ENCODE assay signal across 1 cellular context in the genomic region with DNA sequence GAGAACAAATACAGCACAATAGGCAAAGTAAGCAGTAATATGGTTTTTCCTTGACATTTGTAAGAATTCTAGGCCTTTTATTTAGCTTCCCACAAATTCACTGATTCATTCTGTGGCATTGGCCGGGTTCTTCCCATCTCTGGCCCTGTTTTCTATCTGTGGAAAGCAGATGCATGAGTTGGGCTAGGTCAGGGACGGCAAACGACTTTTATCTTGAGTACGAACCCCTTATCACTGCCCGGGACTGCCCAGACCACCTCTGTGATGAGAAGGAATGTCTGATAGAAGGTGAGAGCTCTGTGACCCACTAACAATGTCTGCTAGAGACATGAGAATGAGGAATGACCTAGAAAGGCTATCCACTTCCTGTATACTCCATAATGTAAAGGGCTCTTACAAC.
TF ChIP-seq lines count a peak whose summit lies in the region.

No MANE protein-coding gene starts in this region.

TF ChIP-seq in K562, 482 proteins besides CTCF, POLR2A, EP300 and RAD21 (continued from another document and continues in another):
- TF ChIP-seq AFF1 (IDR thresholded peaks at IDR 0.05; ENCODE audit: low read depth in 1 of 2, partially characterized antibody in 2 of 2) = no peak
- no peak for TF ChIP-seq ZNF318 (IDR thresholded peaks at IDR 0.05; ENCODE audit: borderline replicate concordance in 1 of 2, low read depth in 1 of 2)
- no peak for TF ChIP-seq NR4A1 (CRISPR knock-in tag; IDR thresholded peaks at IDR 0.05)
- peak; percentile 75 for TF ChIP-seq NR4A1 (tag; IDR thresholded peaks at IDR 0.05)
- TF ChIP-seq ZMIZ1 (IDR thresholded peaks at IDR 0.05; ENCODE audit: low read depth in 2 of 2, low read length in 2 of 2) = peak; percentile 81 to 88
- TF ChIP-seq CHD1 (IDR thresholded peaks at IDR 0.05; ENCODE audit: low read length) = no peak
- TF ChIP-seq ZZZ3 (IDR thresholded peaks at IDR 0.05) = no peak
- TF ChIP-seq, protein P1, sequence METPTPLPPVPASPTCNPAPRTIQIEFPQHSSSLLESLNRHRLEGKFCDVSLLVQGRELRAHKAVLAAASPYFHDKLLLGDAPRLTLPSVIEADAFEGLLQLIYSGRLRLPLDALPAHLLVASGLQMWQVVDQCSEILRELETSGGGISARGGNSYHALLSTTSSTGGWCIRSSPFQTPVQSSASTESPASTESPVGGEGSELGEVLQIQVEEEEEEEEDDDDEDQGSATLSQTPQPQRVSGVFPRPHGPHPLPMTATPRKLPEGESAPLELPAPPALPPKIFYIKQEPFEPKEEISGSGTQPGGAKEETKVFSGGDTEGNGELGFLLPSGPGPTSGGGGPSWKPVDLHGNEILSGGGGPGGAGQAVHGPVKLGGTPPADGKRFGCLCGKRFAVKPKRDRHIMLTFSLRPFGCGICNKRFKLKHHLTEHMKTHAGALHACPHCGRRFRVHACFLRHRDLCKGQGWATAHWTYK (CRISPR knock-in tag; IDR thresholded peaks at IDR 0.05) = no peak
- TF ChIP-seq LCOR (CRISPR knock-in tag; IDR thresholded peaks at IDR 0.05) = no peak; the same call in 1 of the 2 replicates
- TF ChIP-seq SETDB1 (IDR thresholded peaks at IDR 0.05; ENCODE audit: low read length) = no peak
- TF ChIP-seq RFX5 (IDR thresholded peaks at IDR 0.05; ENCODE audit: low read depth, low read length) = no peak
- TF ChIP-seq, protein P2, sequence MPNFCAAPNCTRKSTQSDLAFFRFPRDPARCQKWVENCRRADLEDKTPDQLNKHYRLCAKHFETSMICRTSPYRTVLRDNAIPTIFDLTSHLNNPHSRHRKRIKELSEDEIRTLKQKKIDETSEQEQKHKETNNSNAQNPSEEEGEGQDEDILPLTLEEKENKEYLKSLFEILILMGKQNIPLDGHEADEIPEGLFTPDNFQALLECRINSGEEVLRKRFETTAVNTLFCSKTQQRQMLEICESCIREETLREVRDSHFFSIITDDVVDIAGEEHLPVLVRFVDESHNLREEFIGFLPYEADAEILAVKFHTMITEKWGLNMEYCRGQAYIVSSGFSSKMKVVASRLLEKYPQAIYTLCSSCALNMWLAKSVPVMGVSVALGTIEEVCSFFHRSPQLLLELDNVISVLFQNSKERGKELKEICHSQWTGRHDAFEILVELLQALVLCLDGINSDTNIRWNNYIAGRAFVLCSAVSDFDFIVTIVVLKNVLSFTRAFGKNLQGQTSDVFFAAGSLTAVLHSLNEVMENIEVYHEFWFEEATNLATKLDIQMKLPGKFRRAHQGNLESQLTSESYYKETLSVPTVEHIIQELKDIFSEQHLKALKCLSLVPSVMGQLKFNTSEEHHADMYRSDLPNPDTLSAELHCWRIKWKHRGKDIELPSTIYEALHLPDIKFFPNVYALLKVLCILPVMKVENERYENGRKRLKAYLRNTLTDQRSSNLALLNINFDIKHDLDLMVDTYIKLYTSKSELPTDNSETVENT (CRISPR knock-in tag; IDR thresholded peaks at IDR 0.05) = no peak
- TF ChIP-seq SIN3B (IDR thresholded peaks at IDR 0.05; ENCODE audit: low read depth) = no peak
- TF ChIP-seq, protein P3, sequence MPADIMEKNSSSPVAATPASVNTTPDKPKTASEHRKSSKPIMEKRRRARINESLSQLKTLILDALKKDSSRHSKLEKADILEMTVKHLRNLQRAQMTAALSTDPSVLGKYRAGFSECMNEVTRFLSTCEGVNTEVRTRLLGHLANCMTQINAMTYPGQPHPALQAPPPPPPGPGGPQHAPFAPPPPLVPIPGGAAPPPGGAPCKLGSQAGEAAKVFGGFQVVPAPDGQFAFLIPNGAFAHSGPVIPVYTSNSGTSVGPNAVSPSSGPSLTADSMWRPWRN (IDR thresholded peaks at IDR 0.05; ENCODE audit: low read depth) = no peak
- TF ChIP-seq, protein P4, sequence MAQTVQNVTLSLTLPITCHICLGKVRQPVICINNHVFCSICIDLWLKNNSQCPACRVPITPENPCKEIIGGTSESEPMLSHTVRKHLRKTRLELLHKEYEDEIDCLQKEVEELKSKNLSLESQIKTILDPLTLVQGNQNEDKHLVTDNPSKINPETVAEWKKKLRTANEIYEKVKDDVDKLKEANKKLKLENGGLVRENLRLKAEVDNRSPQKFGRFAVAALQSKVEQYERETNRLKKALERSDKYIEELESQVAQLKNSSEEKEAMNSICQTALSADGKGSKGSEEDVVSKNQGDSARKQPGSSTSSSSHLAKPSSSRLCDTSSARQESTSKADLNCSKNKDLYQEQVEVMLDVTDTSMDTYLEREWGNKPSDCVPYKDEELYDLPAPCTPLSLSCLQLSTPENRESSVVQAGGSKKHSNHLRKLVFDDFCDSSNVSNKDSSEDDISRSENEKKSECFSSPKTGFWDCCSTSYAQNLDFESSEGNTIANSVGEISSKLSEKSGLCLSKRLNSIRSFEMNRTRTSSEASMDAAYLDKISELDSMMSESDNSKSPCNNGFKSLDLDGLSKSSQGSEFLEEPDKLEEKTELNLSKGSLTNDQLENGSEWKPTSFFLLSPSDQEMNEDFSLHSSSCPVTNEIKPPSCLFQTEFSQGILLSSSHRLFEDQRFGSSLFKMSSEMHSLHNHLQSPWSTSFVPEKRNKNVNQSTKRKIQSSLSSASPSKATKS (CRISPR knock-in tag; IDR thresholded peaks at IDR 0.05) = no peak
- TF ChIP-seq RB1 (IDR thresholded peaks at IDR 0.05; ENCODE audit: low read depth) = 0 out of 2 replicates have a peak, but pooled peaks have one; percentile 19
- TF ChIP-seq, protein P5, sequence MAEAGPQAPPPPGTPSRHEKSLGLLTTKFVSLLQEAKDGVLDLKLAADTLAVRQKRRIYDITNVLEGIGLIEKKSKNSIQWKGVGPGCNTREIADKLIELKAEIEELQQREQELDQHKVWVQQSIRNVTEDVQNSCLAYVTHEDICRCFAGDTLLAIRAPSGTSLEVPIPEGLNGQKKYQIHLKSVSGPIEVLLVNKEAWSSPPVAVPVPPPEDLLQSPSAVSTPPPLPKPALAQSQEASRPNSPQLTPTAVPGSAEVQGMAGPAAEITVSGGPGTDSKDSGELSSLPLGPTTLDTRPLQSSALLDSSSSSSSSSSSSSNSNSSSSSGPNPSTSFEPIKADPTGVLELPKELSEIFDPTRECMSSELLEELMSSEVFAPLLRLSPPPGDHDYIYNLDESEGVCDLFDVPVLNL (CRISPR knock-in tag; IDR thresholded peaks at IDR 0.05; ENCODE audit: low read depth) = no peak
- TF ChIP-seq C11orf30 (IDR thresholded peaks at IDR 0.05; ENCODE audit: low read depth) = no peak
- no peak for TF ChIP-seq MECOM (CRISPR knock-in tag; IDR thresholded peaks at IDR 0.05)
- no peak for TF ChIP-seq KHSRP (IDR thresholded peaks at IDR 0.05)
- TF ChIP-seq IFI16 (CRISPR knock-in tag; IDR thresholded peaks at IDR 0.05) = no peak
